Comparison of ENCODE assay signal across 1 cellular context in genomic region chr17:53896047-53896446, GRCh38.
TF ChIP-seq lines count a peak whose summit lies in the region.

No MANE protein-coding gene starts in this region.

TF ChIP-seq in H1, 55 proteins besides CTCF, POLR2A, EP300 and RAD21 (continued from another document):
- TF ChIP-seq USF2 (IDR thresholded peaks at IDR 0.05; ENCODE audit: low read length) (no peak), KDM5A (IDR thresholded peaks at IDR 0.05; ENCODE audit: low read length) (no peak), NRF1 (IDR thresholded peaks at IDR 0.05; ENCODE audit: low read depth, low read length) (no peak), YY1 (IDR thresholded peaks at IDR 0.05; ENCODE audit: low read depth, low read length) (no peak), RXRA (IDR thresholded peaks at IDR 0.05; ENCODE audit: insufficient read depth, low read depth, low read length) (no peak), POU5F1 (IDR thresholded peaks at IDR 0.05; ENCODE audit: low read depth, low read length) (no peak), PHF8 (conservative IDR thresholded peaks at IDR 0.05; ENCODE audit: low read depth, low read length) (no peak), SP2 (IDR thresholded peaks at IDR 0.05; ENCODE audit: low read length) (no peak)
